In the genomic region with DNA sequence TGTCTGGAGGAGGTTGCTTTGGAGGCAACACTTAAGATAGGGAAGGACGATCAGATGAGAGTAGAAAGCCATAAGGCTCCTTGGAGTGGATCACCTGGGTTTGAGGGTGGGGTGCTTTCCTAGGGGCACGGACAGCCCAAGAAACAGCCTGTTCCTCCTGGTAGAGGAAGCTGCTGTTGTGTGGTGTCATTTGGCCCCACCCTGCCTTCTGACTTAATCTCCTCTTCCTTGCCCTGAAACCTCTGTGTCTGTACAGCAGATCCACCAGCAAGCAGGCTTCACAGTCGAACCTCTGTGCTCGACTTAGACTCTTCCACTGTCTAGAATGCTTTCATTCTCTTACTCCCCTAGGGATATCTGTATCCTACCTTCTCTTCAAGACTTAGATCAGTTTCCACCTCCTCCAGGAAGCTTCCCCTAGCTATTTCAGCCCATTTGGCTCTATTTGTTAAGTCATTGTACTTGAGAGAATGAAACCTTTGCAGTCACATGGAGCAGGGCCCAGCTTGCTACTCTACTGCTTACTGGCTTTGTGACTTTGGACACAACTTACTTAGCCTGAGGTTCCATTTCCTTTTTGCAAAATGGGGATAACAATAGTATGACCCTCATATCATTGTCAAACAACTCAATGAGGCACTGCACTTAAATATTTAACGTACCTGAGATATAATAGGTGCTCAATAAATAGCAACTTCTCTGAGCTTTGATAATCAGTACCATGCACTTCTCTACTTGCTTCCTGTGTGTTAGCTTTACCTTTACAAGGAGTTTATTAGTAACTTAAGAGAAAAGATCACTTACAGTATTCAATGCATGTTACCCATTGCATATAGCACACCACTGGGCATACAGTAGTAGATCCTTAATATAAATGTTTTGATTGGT, we compare ENCODE assay signal across 1 cellular context.
TF ChIP-seq lines count a peak whose summit lies in the region.

No MANE protein-coding gene starts in this region.

TF ChIP-seq in GM23338, 12 proteins besides CTCF, POLR2A, EP300 and RAD21 (continued from another document):
- TF ChIP-seq, protein P1, sequence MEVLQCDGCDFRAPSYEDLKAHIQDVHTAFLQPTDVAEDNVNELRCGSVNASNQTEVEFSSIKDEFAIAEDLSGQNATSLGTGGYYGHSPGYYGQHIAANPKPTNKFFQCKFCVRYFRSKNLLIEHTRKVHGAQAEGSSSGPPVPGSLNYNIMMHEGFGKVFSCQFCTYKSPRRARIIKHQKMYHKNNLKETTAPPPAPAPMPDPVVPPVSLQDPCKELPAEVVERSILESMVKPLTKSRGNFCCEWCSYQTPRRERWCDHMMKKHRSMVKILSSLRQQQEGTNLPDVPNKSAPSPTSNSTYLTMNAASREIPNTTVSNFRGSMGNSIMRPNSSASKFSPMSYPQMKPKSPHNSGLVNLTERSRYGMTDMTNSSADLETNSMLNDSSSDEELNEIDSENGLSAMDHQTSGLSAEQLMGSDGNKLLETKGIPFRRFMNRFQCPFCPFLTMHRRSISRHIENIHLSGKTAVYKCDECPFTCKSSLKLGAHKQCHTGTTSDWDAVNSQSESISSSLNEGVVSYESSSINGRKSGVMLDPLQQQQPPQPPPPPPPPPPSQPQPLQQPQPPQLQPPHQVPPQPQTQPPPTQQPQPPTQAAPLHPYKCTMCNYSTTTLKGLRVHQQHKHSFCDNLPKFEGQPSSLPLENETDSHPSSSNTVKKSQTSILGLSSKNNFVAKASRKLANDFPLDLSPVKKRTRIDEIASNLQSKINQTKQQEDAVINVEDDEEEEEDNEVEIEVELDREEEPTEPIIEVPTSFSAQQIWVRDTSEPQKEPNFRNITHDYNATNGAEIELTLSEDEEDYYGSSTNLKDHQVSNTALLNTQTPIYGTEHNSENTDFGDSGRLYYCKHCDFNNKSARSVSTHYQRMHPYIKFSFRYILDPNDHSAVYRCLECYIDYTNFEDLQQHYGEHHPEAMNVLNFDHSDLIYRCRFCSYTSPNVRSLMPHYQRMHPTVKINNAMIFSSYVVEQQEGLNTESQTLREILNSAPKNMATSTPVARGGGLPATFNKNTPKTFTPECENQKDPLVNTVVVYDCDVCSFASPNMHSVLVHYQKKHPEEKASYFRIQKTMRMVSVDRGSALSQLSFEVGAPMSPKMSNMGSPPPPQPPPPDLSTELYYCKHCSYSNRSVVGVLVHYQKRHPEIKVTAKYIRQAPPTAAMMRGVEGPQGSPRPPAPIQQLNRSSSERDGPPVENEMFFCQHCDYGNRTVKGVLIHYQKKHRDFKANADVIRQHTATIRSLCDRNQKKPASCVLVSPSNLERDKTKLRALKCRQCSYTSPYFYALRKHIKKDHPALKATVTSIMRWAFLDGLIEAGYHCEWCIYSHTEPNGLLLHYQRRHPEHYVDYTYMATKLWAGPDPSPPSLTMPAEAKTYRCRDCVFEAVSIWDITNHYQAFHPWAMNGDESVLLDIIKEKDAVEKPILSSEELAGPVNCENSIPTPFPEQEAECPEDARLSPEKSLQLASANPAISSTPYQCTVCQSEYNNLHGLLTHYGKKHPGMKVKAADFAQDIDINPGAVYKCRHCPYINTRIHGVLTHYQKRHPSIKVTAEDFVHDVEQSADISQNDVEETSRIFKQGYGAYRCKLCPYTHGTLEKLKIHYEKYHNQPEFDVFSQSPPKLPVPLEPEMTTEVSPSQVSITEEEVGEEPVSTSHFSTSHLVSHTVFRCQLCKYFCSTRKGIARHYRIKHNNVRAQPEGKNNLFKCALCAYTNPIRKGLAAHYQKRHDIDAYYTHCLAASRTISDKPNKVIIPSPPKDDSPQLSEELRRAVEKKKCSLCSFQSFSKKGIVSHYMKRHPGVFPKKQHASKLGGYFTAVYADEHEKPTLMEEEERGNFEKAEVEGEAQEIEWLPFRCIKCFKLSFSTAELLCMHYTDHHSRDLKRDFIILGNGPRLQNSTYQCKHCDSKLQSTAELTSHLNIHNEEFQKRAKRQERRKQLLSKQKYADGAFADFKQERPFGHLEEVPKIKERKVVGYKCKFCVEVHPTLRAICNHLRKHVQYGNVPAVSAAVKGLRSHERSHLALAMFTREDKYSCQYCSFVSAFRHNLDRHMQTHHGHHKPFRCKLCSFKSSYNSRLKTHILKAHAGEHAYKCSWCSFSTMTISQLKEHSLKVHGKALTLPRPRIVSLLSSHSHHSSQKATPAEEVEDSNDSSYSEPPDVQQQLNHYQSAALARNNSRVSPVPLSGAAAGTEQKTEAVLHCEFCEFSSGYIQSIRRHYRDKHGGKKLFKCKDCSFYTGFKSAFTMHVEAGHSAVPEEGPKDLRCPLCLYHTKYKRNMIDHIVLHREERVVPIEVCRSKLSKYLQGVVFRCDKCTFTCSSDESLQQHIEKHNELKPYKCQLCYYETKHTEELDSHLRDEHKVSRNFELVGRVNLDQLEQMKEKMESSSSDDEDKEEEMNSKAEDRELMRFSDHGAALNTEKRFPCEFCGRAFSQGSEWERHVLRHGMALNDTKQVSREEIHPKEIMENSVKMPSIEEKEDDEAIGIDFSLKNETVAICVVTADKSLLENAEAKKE (CRISPR knock-in tag; IDR thresholded peaks at IDR 0.05), result no peak
- TF ChIP-seq JUNB (IDR thresholded peaks at IDR 0.05; ENCODE audit: unreplicated experiment) (no peak), EZH2phosphoT487 (IDR thresholded peaks at IDR 0.05; ENCODE audit: unreplicated experiment) (no peak), CREB1 (CRISPR knock-in tag; IDR thresholded peaks at IDR 0.05; ENCODE audit: low read depth) (no peak), NANOG (IDR thresholded peaks at IDR 0.05; ENCODE audit: borderline replicate concordance) (no peak), REST (IDR thresholded peaks at IDR 0.05; ENCODE audit: unreplicated experiment) (no peak), ETS1 (IDR thresholded peaks at IDR 0.05) (no peak), ZNF114 (CRISPR knock-in tag; IDR thresholded peaks at IDR 0.05) (no peak), STAT1 (IDR thresholded peaks at IDR 0.05; ENCODE audit: unreplicated experiment) (no peak)
TF ChIP-seq in GM23338: peak in this region for 0.
